ENCODE assay signal across 1 cellular context in genomic region chr9:125745682-125746016, GRCh38.
TF ChIP-seq lines count a peak whose summit lies in the region.

No MANE protein-coding gene starts in this region.

TF ChIP-seq in endothelial cell of umbilical vein, 7 proteins besides CTCF, POLR2A, EP300 and RAD21:
- no peak for TF ChIP-seq GATA2 (IDR thresholded peaks at IDR 0.05; ENCODE audit: insufficient read depth, insufficient read length, low read depth, low read length)
- no peak for TF ChIP-seq FOS (IDR thresholded peaks at IDR 0.05; ENCODE audit: borderline replicate concordance, insufficient read depth, low read length)
- TF ChIP-seq, protein P1, sequence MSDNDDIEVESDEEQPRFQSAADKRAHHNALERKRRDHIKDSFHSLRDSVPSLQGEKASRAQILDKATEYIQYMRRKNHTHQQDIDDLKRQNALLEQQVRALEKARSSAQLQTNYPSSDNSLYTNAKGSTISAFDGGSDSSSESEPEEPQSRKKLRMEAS (IDR thresholded peaks at IDR 0.05; ENCODE audit: insufficient read depth, insufficient read length) = no peak
- TF ChIP-seq EZH2 (IDR thresholded peaks at IDR 0.05; ENCODE audit: borderline replicate concordance, low read depth, low read length, severe bottlenecking) = no peak
- no peak for TF ChIP-seq JUN (IDR thresholded peaks at IDR 0.05; ENCODE audit: borderline replicate concordance, insufficient read depth, insufficient read length, low read depth)
- no peak for TF ChIP-seq MYC (IDR thresholded peaks at IDR 0.05; ENCODE audit: low read depth, low read length)
